ENCODE assay signal across 12 cellular contexts in genomic region chr3:192843742-192844350, GRCh38.
DNase-seq lines count a peak whose midpoint lies in the region; ATAC-seq and TF ChIP-seq lines count a peak whose summit lies in the region.
"Had no signal": no experiment of that assay in that cellular context is flagged by ENCODE, and none has a peak within 500 bp of the region (broad histone marks: within the 10 kb centered on the region; RNA-seq: fewer than 3 reads in every experiment).

No MANE protein-coding gene starts in this region.

- peaks cover 3 to 39% (median 12%) of the 10 kb centered on the region in 3 donors for H3K4me1 Mint-ChIP-seq in T-cell

- H3K27me3 Mint-ChIP-seq in T-cell: no peaks in the 10 kb centered on the region
- H3K27me3 Mint-ChIP-seq: CD4-positive, alpha-beta memory T cell had no signal

- peaks cover 9% of the 10 kb centered on the region for H3K4me1 ChIP-seq in A673 (ENCODE audit: insufficient read depth, low read length, poor library complexity, severe bottlenecking)
- H3K4me1 ChIP-seq: BE2C had no signal

- no TSS peak for BruUV-seq in A673 (replicated peaks; lab: Mats Ljungman, UMichigan)

- DNase-seq in NCI-H748 (lab: John Stamatoyannopoulos, UW; ENCODE audit: unreplicated experiment) (peak; percentile 1), NCI-H748 treated with DMSO at 0.1 percent for 48 hours (lab: John Stamatoyannopoulos, UW) (no peak), NCI-H1092 (lab: John Stamatoyannopoulos, UW) (peak; percentile 35), NCI-H524 treated with DMSO at 0.1 percent for 48 hours (lab: John Stamatoyannopoulos, UW) (peak; percentile 19), omental fat pad (ENCODE audit: low spot score) (no peak), A673 (ENCODE audit: low spot score) (no peak), T-cell (no peak)
- DNase-seq: BE2C; CD4-positive, alpha-beta memory T cell; NCI-H1694 treated with DMSO at 0.1 percent for 48 hours had no signal

- no peak for TF ChIP-seq CTCF in omental fat pad (IDR thresholded peaks at IDR 0.05)
- TF ChIP-seq CTCF in A673 (conservative IDR thresholded peaks at IDR 0.05; ENCODE audit: low read depth, low read length): no peak

- H3K27me3 ChIP-seq in A673 (replicated peaks; ENCODE audit: insufficient read depth, low read depth, low read length, poor library complexity): no peaks in the 10 kb centered on the region
- H3K27me3 ChIP-seq: BE2C had no signal

- H3K36me3 ChIP-seq in A673 (ENCODE audit: insufficient read depth, low read length, poor library complexity, severe bottlenecking): no peaks in the 10 kb centered on the region
- H3K36me3 ChIP-seq: BE2C, HAP-1 had no signal

- no peak overlapping the region for H3K4me3 ChIP-seq in A673 (ENCODE audit: low read depth, low read length, poor library complexity, severe bottlenecking)
- H3K4me3 ChIP-seq: HAP-1 had no signal

- H3K27ac ChIP-seq in A673 (ENCODE audit: low read depth, low read length, poor library complexity, severe bottlenecking): no peak overlapping the region
- H3K27ac ChIP-seq: RWPE1 had no signal

- POLR2A ChIA-PET in A673 (lab: Charles Lee; ENCODE audit: low non-redundant PET): interaction anchor here (0.6 kb wide), 1 partner anchor 312 kb away, joined by 4 read pairs; no protein-coding TSS in a partner anchor
- POLR2A ChIA-PET in T-cell (lab: Charles Lee): no interaction called here

- H3K9me3 Mint-ChIP-seq in T-cell: no peaks in the 10 kb centered on the region
- H3K9me3 Mint-ChIP-seq: CD4-positive, alpha-beta memory T cell had no signal

- intact Hi-C loops in A673 (cut with micrococcal nuclease; ENCODE audit: unreplicated experiment): no loop called here

- no peak overlapping the region for H3K27ac Mint-ChIP-seq in T-cell

- no peaks in the 10 kb centered on the region for H3K36me3 Mint-ChIP-seq in T-cell
- H3K36me3 Mint-ChIP-seq: CD4-positive, alpha-beta memory T cell had no signal

- H3K4me3 Mint-ChIP-seq in T-cell: no peak overlapping the region
- H3K4me3 Mint-ChIP-seq: CD4-positive, alpha-beta memory T cell had no signal

- H3K9me3 ChIP-seq in A673 (ENCODE audit: low read depth, low read length, poor library complexity, severe bottlenecking): no peaks in the 10 kb centered on the region
- H3K9me3 ChIP-seq: BE2C, HAP-1 had no signal

- CTCF ChIA-PET in A673 (lab: Charles Lee): no interaction called here
- CTCF ChIA-PET in T-cell (lab: Charles Lee): no interaction called here

- ATAC-seq in omental fat pad (ENCODE audit: low FRiP score) (peak; percentile 77), T-cell (replicated peaks in 1 of 4) (no peak)

Comparison
In these comparisons a context has a peak if more than half of its experiments do, and no peak if none do; other contexts are left out.
1. DNase-seq: peak in NCI-H748 (single experiment), NCI-H1092 (single experiment) and NCI-H524 treated with DMSO at 0.1 percent for 48 hours (single experiment); none in NCI-H748 treated with DMSO at 0.1 percent for 48 hours (single experiment), omental fat pad (single experiment), A673 (single experiment) and T-cell (0 of 34).